20 cellular contexts compared by ENCODE assay signal in the genomic region with DNA sequence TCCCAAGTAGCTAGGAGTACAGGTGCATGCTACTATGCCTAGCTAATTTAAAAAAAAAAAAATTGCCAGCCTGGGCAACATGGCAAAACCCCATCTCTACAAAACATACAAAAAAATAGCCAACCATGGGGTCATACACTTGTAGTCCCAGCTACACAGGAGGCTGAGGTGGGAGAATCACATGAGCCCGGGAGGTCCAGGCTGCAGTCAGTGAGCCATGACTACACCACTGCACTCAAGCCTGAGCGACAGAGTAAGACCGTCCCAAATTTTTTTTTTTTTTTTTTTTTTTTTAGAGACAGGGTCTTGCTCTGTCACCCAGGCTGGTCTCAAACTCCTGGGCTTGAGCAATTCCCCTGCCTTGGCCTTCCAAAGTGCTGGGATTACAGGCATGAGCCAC. TPM values are rescaled to one million over a fixed set of nuclear protein-coding genes. Genes with fewer than 3 reads are reported as not detected.
DNase-seq lines count a peak whose midpoint lies in the region; ATAC-seq and TF ChIP-seq lines count a peak whose summit lies in the region.
"Had no signal": no experiment of that assay in that cellular context is flagged by ENCODE, and none has a peak within 500 bp of the region (broad histone marks: within the 10 kb centered on the region; RNA-seq: fewer than 3 reads in every experiment).

No MANE protein-coding gene starts in this region.

- no peak overlapping the region for H3K4me3 Mint-ChIP-seq in memory B cell
- H3K4me3 Mint-ChIP-seq in type B pancreatic cell, result no peak overlapping the region
- H3K4me3 Mint-ChIP-seq: CD4-positive, alpha-beta memory T cell had no signal

- peak overlapping the region; percentile 42 for H3K4me2 ChIP-seq in BLaER1
- peak overlapping the region; percentile 70; the same call in 1 of the 2 replicates for H3K4me2 ChIP-seq in PC-9

- H3K27ac Mint-ChIP-seq in memory B cell (peak overlapping the region; percentile 80), type B pancreatic cell (no peak overlapping the region)

- ATAC-seq in memory B cell (ENCODE audit: low read depth), result no peak
- no peak for ATAC-seq in GM21825 (IDR thresholded peaks at IDR 0.05; ENCODE audit: unreplicated experiment)

- H3K4me3 ChIP-seq in BLaER1 (no peak overlapping the region), PC-9 (no peak overlapping the region), transverse colon (no peak overlapping the region)
- H3K4me3 ChIP-seq: GM23248 had no signal

- H3K4me1 Mint-ChIP-seq in memory B cell (peaks cover 24% of the 10 kb centered on the region), type B pancreatic cell (ENCODE audit: unreplicated experiment) (no peaks in the 10 kb centered on the region)
- H3K4me1 Mint-ChIP-seq: CD4-positive, alpha-beta memory T cell had no signal

- no peak overlapping the region for H2AFZ ChIP-seq in PC-9
- H2AFZ ChIP-seq: GM23248 had no signal

- no peak overlapping the region for H3K9ac ChIP-seq in BLaER1
- H3K9ac ChIP-seq: GM23248 had no signal

- CTCF ChIA-PET in PC-9 (lab: Charles Lee), result interaction anchor here (0.6 kb wide), 1 partner anchor 58 kb away, joined by 3 read pairs; no protein-coding TSS in a partner anchor

- POLR2A ChIA-PET in PC-9 (lab: Charles Lee; ENCODE audit: unreplicated experiment), result no interaction called here

- H3K79me2 ChIP-seq in PC-9 (ENCODE audit: low read depth), result peaks cover 77% of the 10 kb centered on the region

- no peak for TF ChIP-seq EP300 in transverse colon (IDR thresholded peaks at IDR 0.05; ENCODE audit: low read depth)

- H3K27me3 Mint-ChIP-seq in memory B cell (no peaks in the 10 kb centered on the region), type B pancreatic cell (no peaks in the 10 kb centered on the region)
- H3K27me3 Mint-ChIP-seq: CD4-positive, alpha-beta memory T cell had no signal

- intact Hi-C loops in PC-9 (cut with micrococcal nuclease; ENCODE audit: unreplicated experiment) (no loop called here), transverse colon (cut with DNase I; ENCODE audit: low total_unique reads) (no loop called here)

- WGBS in transverse colon (ENCODE audit: low coverage in 1 of 2), 2 donors, result 75 to 87% methylated on average over 3 of the region's 3 CpGs

- H3K27me3 ChIP-seq in BLaER1, result no peaks in the 10 kb centered on the region
- no peaks in the 10 kb centered on the region for H3K27me3 ChIP-seq in PC-9 (ENCODE audit: insufficient read depth, low read depth)
- H3K27me3 ChIP-seq in transverse colon, result no peaks in the 10 kb centered on the region

- no peak for TF ChIP-seq CTCF in PC-9 (conservative IDR thresholded peaks at IDR 0.05)
- no peak for TF ChIP-seq CTCF in transverse colon (IDR thresholded peaks at IDR 0.05)
- no peak for TF ChIP-seq CTCF in type B pancreatic cell (conservative IDR thresholded peaks at IDR 0.05)

- no peaks in the 10 kb centered on the region for H4K20me1 ChIP-seq in BLaER1
- no peaks in the 10 kb centered on the region for H4K20me1 ChIP-seq in PC-9 (ENCODE audit: insufficient read depth)

- in situ Hi-C loops in transverse colon (cut with MboI; ENCODE audit: low pct_ligation_motif_present in 1 of 4, low pct_unique_long_range_greater_than_20kb in 1 of 4, low sequenced_read_pairs in 3 of 4), result no loop called here

- no peak for TF ChIP-seq POLR2A in transverse colon (IDR thresholded peaks at IDR 0.05)

- H3K36me3 Mint-ChIP-seq in memory B cell, result peaks cover 13% of the 10 kb centered on the region
- peaks cover 7% of the 10 kb centered on the region for H3K36me3 Mint-ChIP-seq in type B pancreatic cell

- H3K9me3 Mint-ChIP-seq in memory B cell (no peaks in the 10 kb centered on the region), type B pancreatic cell (no peaks in the 10 kb centered on the region)
- H3K9me3 Mint-ChIP-seq: CD4-positive, alpha-beta memory T cell had no signal

- H3K9me3 ChIP-seq in BLaER1, result no peaks in the 10 kb centered on the region
- no peaks in the 10 kb centered on the region for H3K9me3 ChIP-seq in PC-9 (ENCODE audit: insufficient read depth, low read depth)
- no peaks in the 10 kb centered on the region for H3K9me3 ChIP-seq in transverse colon

- H3K9me2 ChIP-seq in PC-9 (ENCODE audit: insufficient read depth), result no peaks in the 10 kb centered on the region

- H3K27ac ChIP-seq in BLaER1 (no peak overlapping the region), PC-9 (peak overlapping the region; percentile 64), transverse colon (peak overlapping the region; percentile 82 to 86 (median 84))
- H3K27ac ChIP-seq: GM23248 had no signal

- DNase-seq in PC-9, result peak in 1 of 2 experiments; percentile 15
- DNase-seq in memory B cell (ENCODE audit: low spot score in 2 of 2), result no peak
- DNase-seq in transverse colon, result no peak
- DNase-seq in EL, result no peak
- no peak for DNase-seq in type B pancreatic cell (ENCODE audit: extremely low spot score, unreplicated experiment)
- DNase-seq: 8988T; C1 segment of cervical spinal cord; Calu3; CD4-positive, alpha-beta memory T cell; COR-L47; DMS53; DMS79 treated with DMSO at 0.1 percent for 48 hours; GM23248; H7; HCEC 1CT had no signal

- H3K4me1 ChIP-seq in BLaER1 (peaks cover 31% of the 10 kb centered on the region), PC-9 (replicated peaks; ENCODE audit: insufficient read depth) (peaks cover 76% of the 10 kb centered on the region), transverse colon (peaks cover 5 to 79% (median 39%) of the 10 kb centered on the region in 4 donors)

- peaks cover 70% of the 10 kb centered on the region for H3F3A ChIP-seq in PC-9 (ENCODE audit: insufficient read depth, low read depth)

- BruUV-seq in PC-9 (replicated peaks; lab: Mats Ljungman, UMichigan), result no TSS peak

- 0 out of 2 replicates have a peak, but pooled peaks cover 7% of the 10 kb centered on the region for H3K36me3 ChIP-seq in BLaER1
- peaks cover 15% of the 10 kb centered on the region for H3K36me3 ChIP-seq in PC-9 (ENCODE audit: low read depth)
- H3K36me3 ChIP-seq in transverse colon, result no peaks in the 10 kb centered on the region

RNA-seq across cellular contexts. Expression of a gene that starts 14.8 kb away (rescaled TPM):
- total RNA-seq in PC-9 (2021) (not detected in 2 replicates), transverse colon (10 to 100 TPM in 3 of 4 donors, 1 to 10 TPM in 1; 9.6 to 59.8 (median 19.7) TPM), type B pancreatic cell (ENCODE audit: low replicate concordance) (not detected in 2 replicates)
- total RNA-seq: A673; Calu3; CD4-positive, alpha-beta memory T cell; Daoy; GM23248; H1; H7 had no signal

RNA-seq across cellular contexts. Expression of a gene that starts 24.8 kb away (rescaled TPM):
- total RNA-seq in PC-9 (2021) (14.8 and 15.1 TPM in 2 replicates), transverse colon (10 to 100 TPM; 19.1 to 35.6 (median 28.2) TPM), type B pancreatic cell (ENCODE audit: low replicate concordance) (26.6 and 40.7 TPM in 2 replicates)

RNA-seq across cellular contexts. Expression of a gene that starts 27.9 kb away (rescaled TPM):
- total RNA-seq in PC-9 (2021), result 149 and 154 TPM in 2 replicates
- 100 to 1,000 TPM; 165 to 460 (median 190) TPM for total RNA-seq in transverse colon
- 57.3 and 75.0 TPM in 2 replicates for total RNA-seq in type B pancreatic cell (ENCODE audit: low replicate concordance)

RNA-seq across cellular contexts. Expression of a gene that starts 54.3 kb away (rescaled TPM):
- 4.9 and 11.6 TPM in 2 replicates for total RNA-seq in PC-9 (2021)
- 1 to 10 TPM in 2 of 4 donors, under 1 TPM in 1, not detected in 1; 0.64 to 3.7 (median 2.7) TPM for total RNA-seq in transverse colon
- 0.88 and 4.1 TPM in 2 replicates for total RNA-seq in type B pancreatic cell (ENCODE audit: low replicate concordance)

RNA-seq across cellular contexts. Expression of a gene that starts 56.6 kb away (rescaled TPM):
- total RNA-seq in PC-9 (2021) (72.9 and 102 TPM in 2 replicates), transverse colon (10 to 100 TPM; 45.0 to 96.9 (median 64.4) TPM), type B pancreatic cell (ENCODE audit: low replicate concordance) (75.3 and 104 TPM in 2 replicates)
